ENCODE assay signal across 23 cellular contexts in the genomic region with DNA sequence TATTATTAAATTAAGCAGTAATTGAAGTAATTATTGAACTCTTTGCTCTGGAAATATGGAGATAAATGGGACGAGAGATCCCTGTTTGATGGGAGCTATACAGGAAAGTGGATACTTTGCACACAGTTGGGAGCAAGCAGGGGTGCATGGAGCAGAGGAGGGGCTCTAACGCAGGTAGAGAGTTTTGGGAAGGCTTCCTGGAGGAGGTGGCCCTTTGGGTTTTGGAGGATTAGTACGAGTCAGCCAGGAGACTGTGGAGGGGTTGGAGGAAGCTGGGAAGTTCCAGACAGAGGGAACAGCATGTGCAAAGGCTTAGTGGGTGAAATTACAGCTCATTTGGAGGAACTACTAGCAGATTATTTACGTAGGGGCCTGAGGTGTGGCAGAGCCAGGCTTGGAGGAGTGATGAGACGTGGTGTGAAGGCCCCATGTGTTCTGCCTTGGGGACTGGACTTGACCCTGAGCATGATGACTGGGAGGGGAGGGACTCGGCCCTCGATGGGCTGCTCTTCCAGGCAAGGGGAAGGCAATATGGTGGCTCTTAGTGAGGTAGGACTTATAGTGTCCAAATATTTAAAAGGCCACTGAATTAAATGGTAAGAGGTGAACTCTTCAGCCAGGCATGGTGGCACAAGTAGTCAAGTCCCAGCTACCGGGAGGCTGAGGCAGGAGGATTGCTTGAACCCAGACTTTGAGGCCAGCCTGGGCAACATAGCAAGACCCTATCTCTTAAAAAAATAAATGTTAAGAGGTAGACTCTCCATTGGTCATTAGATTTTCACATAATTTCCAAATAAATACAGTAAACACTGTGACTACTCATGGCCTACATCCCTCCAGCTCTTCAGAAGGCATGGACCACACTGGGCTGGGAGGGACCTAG.
"Had no signal": no experiment of that assay in that cellular context is flagged by ENCODE, and none has a peak within 500 bp of the region (broad histone marks: within the 10 kb centered on the region; RNA-seq: fewer than 3 reads in every experiment).

No MANE protein-coding gene starts in this region.

- DNase-seq: activated CD4-positive, alpha-beta T cell treated with anti-CD3 and anti-CD28 coated beads for 1 hour; activated CD4-positive, alpha-beta T cell treated with anti-CD3 and anti-CD28 coated beads, Interleukin-2, amount 50 U/mL, for 1 hour; activated CD8-positive, alpha-beta T cell treated with anti-CD3 and anti-CD28 coated beads, Interleukin-2, amount 10 ng/mL, durations not matched to agents 7 days and 5 days; activated gamma-delta T cell treated with Interleukin-2 at 50 U/mL for 16 hours; brain microvascular endothelial cell; central memory CD4-positive, alpha-beta T cell; dermis blood vessel endothelial cell; effector CD8-positive, alpha-beta T cell; left cardiac atrium; mucosa of descending colon; nephron progenitor cell; nucleus accumbens; substantia nigra; T-cell had no signal

- H3K27ac ChIP-seq: adrenal gland, ascending aorta, brain microvascular endothelial cell, tibial nerve, VCaP had no signal

- H3K27me3 Mint-ChIP-seq: activated naive CD8-positive, alpha-beta T cell had no signal

- H3K4me1 ChIP-seq: adrenal gland, ascending aorta, tibial nerve had no signal

- H3K4me3 ChIP-seq: adrenal gland, ascending aorta, mucosa of descending colon, tibial nerve, uterus had no signal

- H3K4me1 Mint-ChIP-seq: memory B cell, T-cell had no signal

- H3K9me3 Mint-ChIP-seq: memory B cell; nephron progenitor cell; stimulated activated naive CD8-positive, alpha-beta T cell treated with anti-CD3 and anti-CD28 coated beads, Interleukin-15, Interleukin-2, amounts not matched to agents 100 ng/mL and 50 ng/mL, for 24 hours; T-cell; T-helper 2 cell treated with Interferon-gamma antibody and Interleukin-4, amounts not matched to agents 5 μg/mL and 100 μg/mL, for 36 hours had no signal

- H3K36me3 ChIP-seq: adrenal gland, ascending aorta, brain microvascular endothelial cell, uterus had no signal

- ATAC-seq: activated CD8-positive, alpha-beta T cell treated with anti-CD3 and anti-CD28 coated beads, Interleukin-2, amount 10 ng/mL, durations not matched to agents 7 days and 5 days; left cardiac atrium; mucosa of descending colon had no signal

- H3K27me3 ChIP-seq: adrenal gland, ascending aorta, brain microvascular endothelial cell, tibial nerve, uterus had no signal

- H3K27ac Mint-ChIP-seq: activated CD8-positive, alpha-beta T cell treated with anti-CD3 and anti-CD28 coated beads, Interleukin-2, amount 10 ng/mL, durations not matched to agents 7 days and 5 days; activated naive CD8-positive, alpha-beta T cell; memory B cell; nephron progenitor cell; stimulated activated naive CD8-positive, alpha-beta T cell treated with anti-CD3 and anti-CD28 coated beads, Interleukin-15, Interleukin-2, amounts not matched to agents 100 ng/mL and 50 ng/mL, for 24 hours; T-cell; T-helper 2 cell treated with Interferon-gamma antibody and Interleukin-4, amounts not matched to agents 5 μg/mL and 100 μg/mL, for 36 hours had no signal

- H3K9me3 ChIP-seq: adrenal gland, ascending aorta, mucosa of descending colon, tibial nerve, uterus had no signal

- H3K4me3 Mint-ChIP-seq: activated CD8-positive, alpha-beta T cell treated with anti-CD3 and anti-CD28 coated beads, Interleukin-2, amount 10 ng/mL, durations not matched to agents 7 days and 5 days; activated naive CD8-positive, alpha-beta T cell; memory B cell; nephron progenitor cell; stimulated activated naive CD8-positive, alpha-beta T cell treated with anti-CD3 and anti-CD28 coated beads, Interleukin-15, Interleukin-2, amounts not matched to agents 100 ng/mL and 50 ng/mL, for 24 hours; T-cell; T-helper 2 cell treated with Interferon-gamma antibody and Interleukin-4, amounts not matched to agents 5 μg/mL and 100 μg/mL, for 36 hours had no signal

- H3K36me3 Mint-ChIP-seq: activated naive CD8-positive, alpha-beta T cell; memory B cell; T-cell had no signal
